ENCODE assay signal across 32 cellular contexts in genomic region chr11:69734367-69734766, GRCh38. TPM values are rescaled to one million over a fixed set of nuclear protein-coding genes. Genes with fewer than 3 reads are reported as not detected.
"Had no signal": no experiment of that assay in that cellular context is flagged by ENCODE, and none has a peak within 500 bp of the region (broad histone marks: within the 10 kb centered on the region; RNA-seq: fewer than 3 reads in every experiment).

No MANE protein-coding gene starts in this region.

- H3K36me3 ChIP-seq: left lung, lower lobe of right lung, pancreas, prostate gland, sigmoid colon, spleen, suprapubic skin, thoracic aorta, tibial artery, uterus had no signal

- H3K27ac ChIP-seq: left lung, lower lobe of right lung, pancreas, prostate gland, sigmoid colon, spleen, suprapubic skin, thoracic aorta, tibial artery, uterus had no signal

- H3K4me1 ChIP-seq: left lung, lower lobe of right lung, pancreas, prostate gland, sigmoid colon, spleen, suprapubic skin, tibial artery, uterus had no signal

- H3K9me3 ChIP-seq: pancreas, prostate gland, uterus had no signal

- FAIRE-seq: islet of Langerhans, kidney, pancreas, small intestine had no signal

- H3K27me3 ChIP-seq: pancreas, uterus had no signal

- ATAC-seq: left colon; left lung; lower lobe of right lung; naive thymus-derived CD8-positive, alpha-beta T cell; pancreas; right cardiac atrium; stimulated activated effector memory CD8-positive, alpha-beta T cell treated with anti-CD3 and anti-CD28 coated beads, Interleukin-12 subunit alpha, Interleukin-12 subunit beta, amount 100 ng/mL, for 72 hours had no signal

- DNase-seq: hypothalamus; immature natural killer cell; kidney; left colon; left lung; lower lobe of right lung; mammary epithelial cell; midbrain; naive thymus-derived CD8-positive, alpha-beta T cell; nucleus accumbens; pancreas; posterior cingulate gyrus; retina; right cardiac atrium; sigmoid colon; small intestine; spleen; stimulated activated CD4-positive, alpha-beta T cell treated with anti-CD3 and anti-CD28 coated beads, Interleukin-4, amount 100 ng/mL, for 24 hours; stimulated activated naive CD4-positive, alpha-beta T cell; tibial artery; uterus had no signal

- H3K4me3 ChIP-seq: left lung, lower lobe of right lung, pancreas, prostate gland, sigmoid colon, spleen, suprapubic skin, thoracic aorta, tibial artery, uterus had no signal

RNA-seq across cellular contexts. Expression of gene FGF19, which starts 30.5 kb away (rescaled TPM):
- total RNA-seq: kidney; left colon; left lung; liver; lower lobe of right lung; naive thymus-derived CD8-positive, alpha-beta T cell; osteoblast; prostate gland; right cardiac atrium; sigmoid colon; spleen; subcutaneous adipose tissue; suprapubic skin; thoracic aorta; ureter had no signal
- polyA plus RNA-seq: immature natural killer cell; naive thymus-derived CD8-positive, alpha-beta T cell; right cardiac atrium; sigmoid colon; spleen had no signal

RNA-seq across cellular contexts. Expression of gene FGF4, which starts 40.8 kb away (rescaled TPM):
- total RNA-seq: kidney; left colon; left lung; liver; lower lobe of right lung; mammary epithelial cell; mucosa of gallbladder; naive thymus-derived CD8-positive, alpha-beta T cell; neural crest cell; osteoblast; pancreas; right cardiac atrium; sigmoid colon; spleen; subcutaneous adipose tissue; suprapubic skin; thoracic aorta; ureter; uterus had no signal
- polyA plus RNA-seq: immature natural killer cell; liver; mammary epithelial cell; naive thymus-derived CD8-positive, alpha-beta T cell; pancreas; right cardiac atrium; sigmoid colon; spleen had no signal
